ENCODE assay signal across 13 cellular contexts in the genomic region with DNA sequence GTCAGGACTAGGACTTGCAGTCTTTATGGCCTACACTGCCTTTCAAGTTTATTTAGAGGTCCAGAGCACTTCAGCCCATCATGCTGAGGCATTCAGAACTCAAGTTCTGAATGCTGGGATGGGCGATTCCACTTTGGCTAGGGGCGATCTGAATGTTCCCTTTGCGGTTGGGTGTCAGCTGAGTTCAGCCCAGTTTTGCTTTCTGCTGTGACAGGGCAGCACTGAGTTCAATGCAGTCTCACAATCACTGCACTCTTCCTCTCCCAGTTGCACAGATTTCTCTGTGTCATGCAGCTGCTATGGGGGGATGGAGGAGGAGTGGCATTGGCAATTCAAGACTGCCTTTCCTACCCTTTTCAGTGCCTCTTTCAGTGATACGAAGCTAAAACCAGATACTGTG.
"Had no signal": no experiment of that assay in that cellular context is flagged by ENCODE, and none has a peak within 500 bp of the region (broad histone marks: within the 10 kb centered on the region; RNA-seq: fewer than 3 reads in every experiment).

No MANE protein-coding gene starts in this region.

- H3K36me3 ChIP-seq: left ventricle myocardium inferior, sigmoid colon, spleen, stomach, thyroid gland had no signal

- ATAC-seq: activated CD8-positive, alpha-beta T cell treated with anti-CD3 and anti-CD28 coated beads for 36 hours; activated T-cell treated with anti-CD3 and anti-CD28 coated beads, Interleukin-2, amount 50 U/mL, for 4 hours; natural killer cell treated with Interleukin-12 subunit alpha and Interleukin-12 subunit beta and Interleukin-15 and Interleukin-18, amount 100 ng/mL, for 72 hours had no signal

- DNase-seq: activated CD4-positive, alpha-beta T cell treated with anti-CD3 and anti-CD28 coated beads for 4 hours; activated CD8-positive, alpha-beta T cell treated with anti-CD3 and anti-CD28 coated beads for 36 hours; activated effector memory CD4-positive, alpha-beta T cell treated with Interleukin-2 at 50 U/mL for 16 hours; activated T-cell treated with anti-CD3 and anti-CD28 coated beads, Interleukin-2, amount 50 U/mL, for 4 hours; effector memory CD4-positive, alpha-beta T cell; foreskin fibroblast; left ventricle myocardium inferior; mesendoderm; sigmoid colon; spleen; stomach; thyroid gland had no signal

- H3K4me3 ChIP-seq: left ventricle myocardium inferior, sigmoid colon, spleen, stomach, thyroid gland had no signal

- H3K4me1 ChIP-seq: left ventricle myocardium inferior, sigmoid colon, spleen, stomach, thyroid gland had no signal

- H3K27ac ChIP-seq: left ventricle myocardium inferior, sigmoid colon, spleen, stomach, thyroid gland had no signal

- H3K9me3 ChIP-seq: thyroid gland had no signal

- H3K27me3 ChIP-seq: sigmoid colon, spleen, stomach, thyroid gland had no signal
